In the genomic region with DNA sequence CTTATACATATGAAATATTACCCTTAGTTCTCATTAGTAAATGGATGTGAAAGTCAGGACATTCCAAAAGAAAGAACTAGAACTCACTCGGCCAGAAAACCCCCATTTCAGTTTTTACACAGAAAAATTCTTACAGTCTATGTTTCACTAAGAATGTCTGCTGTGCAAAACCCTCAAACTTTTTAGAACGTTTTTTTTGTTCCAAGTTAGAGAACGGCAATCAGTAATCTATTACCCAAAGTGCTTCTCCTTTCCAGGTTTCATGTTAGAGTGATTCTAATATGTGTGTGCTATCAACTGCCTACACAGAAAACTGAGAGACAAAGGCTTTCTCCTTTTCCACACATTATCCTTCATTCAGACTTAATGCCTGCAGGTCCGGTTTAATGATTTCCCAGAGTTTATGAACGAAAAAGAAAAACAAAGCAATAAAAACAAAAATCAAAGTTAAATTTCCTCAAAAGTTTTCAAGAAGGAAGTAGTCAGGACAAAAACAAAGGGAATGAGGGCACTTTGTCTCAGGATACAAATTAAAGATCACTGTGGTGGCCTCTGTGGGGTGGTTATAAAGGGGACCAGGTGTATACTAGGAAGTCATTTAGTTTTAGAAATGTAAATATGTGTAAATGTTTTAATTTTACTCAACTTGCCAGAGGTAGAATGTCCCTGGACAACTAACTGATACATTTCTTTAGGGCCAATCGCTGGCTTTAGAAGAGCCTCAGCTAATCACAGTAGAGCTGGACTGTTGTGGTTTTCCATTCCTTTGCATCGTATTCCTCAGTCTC, we compare ENCODE assay signal across 12 cellular contexts. TPM values are rescaled to one million over a fixed set of nuclear protein-coding genes. Genes with fewer than 3 reads are reported as not detected.
DNase-seq lines count a peak whose midpoint lies in the region; ATAC-seq and TF ChIP-seq lines count a peak whose summit lies in the region.
"Had no signal": no experiment of that assay in that cellular context is flagged by ENCODE, and none has a peak within 500 bp of the region (broad histone marks: within the 10 kb centered on the region; RNA-seq: fewer than 3 reads in every experiment).

No MANE protein-coding gene starts in this region.

- no peak overlapping the region for H3K4me3 ChIP-seq in GM12865 (ENCODE audit: low read depth, low read length)
- no peak overlapping the region for H3K4me3 ChIP-seq in hepatocyte
- H3K4me3 ChIP-seq: prostate gland had no signal

- TF ChIP-seq CTCF in GM12865 (IDR thresholded peaks at IDR 0.05; ENCODE audit: insufficient read depth, low read depth, low read length, missing control alignments) (no peak), hepatocyte (IDR thresholded peaks at IDR 0.05; ENCODE audit: poor library complexity) (no peak)

- no peaks in the 10 kb centered on the region for H3K36me3 ChIP-seq in hepatocyte (replicated peaks; ENCODE audit: insufficient read depth, low read depth)
- H3K36me3 ChIP-seq: prostate gland had no signal

- H3K4me2 ChIP-seq in hepatocyte, result peak overlapping the region; percentile 47

- no peaks in the 10 kb centered on the region for H3K27me3 ChIP-seq in hepatocyte

- ATAC-seq in GM21528 (IDR thresholded peaks at IDR 0.05; ENCODE audit: low FRiP score, unreplicated experiment), result peak; percentile 61
- ATAC-seq in HG03378 (IDR thresholded peaks at IDR 0.05; ENCODE audit: unreplicated experiment), result peak; percentile 66

- H3K79me2 ChIP-seq in hepatocyte, result no peaks in the 10 kb centered on the region

- no peaks in the 10 kb centered on the region for H4K20me1 ChIP-seq in hepatocyte (ENCODE audit: insufficient read depth, poor library complexity, severe bottlenecking)

- H2AFZ ChIP-seq in hepatocyte, result peak overlapping the region; percentile 42

- H3K9me2 ChIP-seq in hepatocyte (replicated peaks; ENCODE audit: insufficient read depth), result no peaks in the 10 kb centered on the region

- 50% methylated on average over 7 of the region's 7 CpGs for WGBS in hepatocyte (ENCODE audit: low lambda C conversion rate, missing lambda C conversion rate)

- DNase-seq in GM12865 (ENCODE audit: low read depth) (peak; percentile 11), hepatocyte (ENCODE audit: low spot score) (no peak), SHP77 (lab: John Stamatoyannopoulos, UW) (no peak), AG20443 (ENCODE audit: low spot score) (no peak), HUDEP-2 (lab: John Stamatoyannopoulos, UW; ENCODE audit: unreplicated experiment in 76 of 76) (no peak), RKO (ENCODE audit: low spot score) (no peak)
- DNase-seq: activated naive CD4-positive, alpha-beta T cell treated with anti-CD3 and anti-CD28 coated beads, Interleukin-2, amount 10 ng/mL, durations not matched to agents 7 days and 5 days; NCI-H1694 treated with DMSO at 0.1 percent for 48 hours; substantia nigra had no signal

- peaks cover 36% of the 10 kb centered on the region for H3K4me1 ChIP-seq in hepatocyte (ENCODE audit: insufficient read depth)
- H3K4me1 ChIP-seq: prostate gland had no signal

- H3K27ac ChIP-seq in hepatocyte, result peak overlapping the region; percentile 77
- H3K27ac ChIP-seq: prostate gland had no signal

- H3K9me3 ChIP-seq in hepatocyte (ENCODE audit: low read depth), result no peaks in the 10 kb centered on the region
- H3K9me3 ChIP-seq: prostate gland had no signal

RNA-seq across cellular contexts. Expression of gene SESN3, which starts 11.4 kb away (rescaled TPM):
- 106 and 107 TPM in 2 replicates for total RNA-seq in hepatocyte
- 8.1 and 8.9 TPM in 2 replicates for polyA plus RNA-seq in hepatocyte
